ENCODE assay signal across 8 cellular contexts in genomic region chr11:129960216-129961214, GRCh38. TPM values are rescaled to one million over a fixed set of nuclear protein-coding genes. Genes with fewer than 3 reads are reported as not detected.
DNase-seq lines count a peak whose midpoint lies in the region; ATAC-seq and TF ChIP-seq lines count a peak whose summit lies in the region.

No MANE protein-coding gene starts in this region.

- TF ChIP-seq EP300 in ovary (IDR thresholded peaks at IDR 0.05): no peak

- TF ChIP-seq CTCF in GM10266 (IDR thresholded peaks at IDR 0.05; ENCODE audit: control insufficient read depth, insufficient read depth, low read depth, missing control alignments) (no peak), choroid plexus epithelial cell (conservative IDR thresholded peaks at IDR 0.05; ENCODE audit: low read depth, low read length) (no peak), psoas muscle (IDR thresholded peaks at IDR 0.05) (no peak), ovary (IDR thresholded peaks at IDR 0.05) (no peak)

- no peaks in the 10 kb centered on the region for H3K9me3 ChIP-seq in psoas muscle
- no peaks in the 10 kb centered on the region for H3K9me3 ChIP-seq in ovary

- H3K27me3 ChIP-seq in psoas muscle (ENCODE audit: insufficient read depth in 3 of 3, low read length in 2 of 3): no peaks in the 10 kb centered on the region
- H3K27me3 ChIP-seq in ovary: no peaks in the 10 kb centered on the region

- peaks cover 5 to 49% of the 10 kb centered on the region in 2 donors for H3K36me3 ChIP-seq in psoas muscle (ENCODE audit: insufficient read depth in 1 of 2, low read depth in 1 of 2)
- no peaks in the 10 kb centered on the region for H3K36me3 ChIP-seq in ovary

- H3K27ac ChIP-seq in psoas muscle (no peak overlapping the region), ovary (no peak overlapping the region)

- WGBS in psoas muscle, 3 donors: 90 to 96% (median 95%) methylated on average over 18 of the region's 18 CpGs
- WGBS in ovary, 3 donors: 92 to 95% (median 93%) methylated on average over 18 of the region's 18 CpGs

- DNase-seq in GM10266 (ENCODE audit: extremely low spot score) (peak; percentile 65), HPDE6-E6E7 (ENCODE audit: extremely low spot score) (peak; percentile 67), choroid plexus epithelial cell (ENCODE audit: low read depth) (peak; percentile 91), psoas muscle (no peak), GF-D8 (lab: John Stamatoyannopoulos, UW) (no peak), ovary (no peak), NCI-H1105 (lab: John Stamatoyannopoulos, UW) (no peak)

- H3K4me3 ChIP-seq in choroid plexus epithelial cell (ENCODE audit: low read depth, low read length) (no peak overlapping the region), psoas muscle (no peak overlapping the region), ovary (no peak overlapping the region)

- TF ChIP-seq POLR2A in ovary (IDR thresholded peaks at IDR 0.05): no peak

- intact Hi-C loops in psoas muscle (cut with DNase I): no loop called here
- intact Hi-C loops in ovary (cut with DNase I): no loop called here

- ATAC-seq in GM21526 (IDR thresholded peaks at IDR 0.05; ENCODE audit: low FRiP score, unreplicated experiment): peak; percentile 84
- no peak for ATAC-seq in psoas muscle

- H3K4me1 ChIP-seq in psoas muscle (no peaks in the 10 kb centered on the region), ovary (ENCODE audit: insufficient read depth) (peaks cover 1% of the 10 kb centered on the region)

RNA-seq across cellular contexts. Expression of gene PRDM10, which starts 42.1 kb away (rescaled TPM):
- total RNA-seq in psoas muscle (1 to 10 TPM; 4.2 to 7.8 (median 5.9) TPM), ovary (1 to 10 TPM; 5.4 to 9.4 (median 8.2) TPM)
- polyA plus RNA-seq in psoas muscle (1 to 10 TPM; 2.5 to 4.1 (median 2.9) TPM), ovary (1 to 10 TPM; 2.5 to 3.4 TPM)

Comparison
In these comparisons a context has a peak if more than half of its experiments do, and no peak if none do; other contexts are left out.
1. DNase-seq: peak in GM10266 (single experiment), HPDE6-E6E7 (single experiment) and choroid plexus epithelial cell (single experiment); none in psoas muscle (0 of 2), GF-D8 (single experiment), ovary (0 of 5) and NCI-H1105 (single experiment).